ENCODE assay signal across 8 cellular contexts in genomic region chr14:22838631-22839041, GRCh38. TPM values are rescaled to one million over a fixed set of nuclear protein-coding genes. Genes with fewer than 3 reads are reported as not detected.
DNase-seq lines count a peak whose midpoint lies in the region; ATAC-seq, FAIRE-seq and TF ChIP-seq lines count a peak whose summit lies in the region.

No MANE protein-coding gene starts in this region.

- no peaks in the 10 kb centered on the region for H3K27me3 ChIP-seq in astrocyte (ENCODE audit: insufficient read depth, low read length)
- H3K27me3 ChIP-seq in iPS-18a (ENCODE audit: control insufficient read depth, insufficient read depth, low read length), result peaks cover 6% of the 10 kb centered on the region
- no peaks in the 10 kb centered on the region for H3K27me3 ChIP-seq in smooth muscle cell (ENCODE audit: low read depth)

- CTCF ChIA-PET in activated CD8-positive, alpha-beta T cell treated with anti-CD3 and anti-CD28 coated beads, Interleukin-2, amount 10 ng/mL, durations not matched to agents 7 days and 5 days (lab: Charles Lee), result interaction anchor here (1.1 to 23.8 kb wide), 4 partner anchors 15 to 920 kb away, joined by 3 to 590 read pairs (median 22); no protein-coding TSS in a partner anchor

- H3K27me3 Mint-ChIP-seq in astrocyte (ENCODE audit: low read depth, unreplicated experiment), result no peaks in the 10 kb centered on the region
- H3K27me3 Mint-ChIP-seq in activated CD8-positive, alpha-beta T cell treated with anti-CD3 and anti-CD28 coated beads, Interleukin-2, amount 10 ng/mL, durations not matched to agents 7 days and 5 days (ENCODE audit: low read depth), result peaks cover 12% of the 10 kb centered on the region

- FAIRE-seq in astrocyte (lab: Jason Lieb, UNC), result no peak

- H3K4me1 ChIP-seq in astrocyte (ENCODE audit: insufficient read depth, low read length) (peaks cover 16% of the 10 kb centered on the region), iPS-18a (ENCODE audit: control insufficient read depth, low read depth, low read length) (peaks cover 20% of the 10 kb centered on the region), smooth muscle cell (ENCODE audit: low read depth) (peaks cover 4% of the 10 kb centered on the region)

- DNase-seq in HFF-Myc (ENCODE audit: extremely low read depth, low read depth), result no peak
- DNase-seq in astrocyte (ENCODE audit: low read depth), result peak; percentile 84
- DNase-seq in smooth muscle cell (lab: John Stamatoyannopoulos, UW; ENCODE audit: unreplicated experiment), result no peak
- DNase-seq in NCI-H146 (lab: John Stamatoyannopoulos, UW), result no peak
- DNase-seq in activated CD8-positive, alpha-beta T cell treated with anti-CD3 and anti-CD28 coated beads, Interleukin-2, amount 10 ng/mL, durations not matched to agents 7 days and 5 days, result no peak
- no peak for DNase-seq in activated effector memory CD4-positive, alpha-beta T cell treated with anti-CD3 and anti-CD28 coated beads, Interleukin-2, amount 50 U/mL, for 16 hours

- H3K79me2 ChIP-seq in astrocyte (ENCODE audit: insufficient read depth, low read length) (peaks cover 78% of the 10 kb centered on the region), smooth muscle cell (ENCODE audit: low read depth) (peaks cover 71% of the 10 kb centered on the region)

- H3K9ac ChIP-seq in astrocyte (ENCODE audit: low read length), result peak overlapping the region; percentile 99
- no peak overlapping the region for H3K9ac ChIP-seq in iPS-18a (ENCODE audit: low read length)
- peak overlapping the region; percentile 96 for H3K9ac ChIP-seq in smooth muscle cell (ENCODE audit: low read depth)

- H3K9me3 ChIP-seq in astrocyte (ENCODE audit: insufficient read depth, low read depth, low read length) (no peaks in the 10 kb centered on the region), iPS-18a (ENCODE audit: control insufficient read depth, low read depth, low read length) (no peaks in the 10 kb centered on the region), smooth muscle cell (replicated peaks; ENCODE audit: low read depth) (no peaks in the 10 kb centered on the region)

- POLR2A ChIA-PET in activated CD8-positive, alpha-beta T cell treated with anti-CD3 and anti-CD28 coated beads, Interleukin-2, amount 10 ng/mL, durations not matched to agents 7 days and 5 days (lab: Charles Lee), result interaction anchor here (2.1 kb wide), 1 partner anchor 8 kb away, joined by 8 read pairs; the partner anchor contains the start of gene MRPL52

- no peak for TF ChIP-seq CTCF in HFF-Myc (IDR thresholded peaks at IDR 0.05; ENCODE audit: low read depth, low read length, missing control alignments)
- TF ChIP-seq CTCF in astrocyte (IDR thresholded peaks at IDR 0.05; ENCODE audit: insufficient read depth, low read depth, low read length), result no peak
- no peak for TF ChIP-seq CTCF in smooth muscle cell (IDR thresholded peaks at IDR 0.05; ENCODE audit: borderline replicate concordance, insufficient read depth, poor library complexity, severe bottlenecking)

- 6% methylated on average over 6 of the region's 6 CpGs for WGBS in smooth muscle cell (ENCODE audit: low lambda C conversion rate)

- ATAC-seq in GM18867 (IDR thresholded peaks at IDR 0.05; ENCODE audit: unreplicated experiment), result no peak
- no peak for ATAC-seq in activated CD8-positive, alpha-beta T cell treated with anti-CD3 and anti-CD28 coated beads, Interleukin-2, amount 10 ng/mL, durations not matched to agents 7 days and 5 days

- peaks cover 47% of the 10 kb centered on the region for H4K20me1 ChIP-seq in astrocyte (ENCODE audit: insufficient read depth, low read length)
- peaks cover 51% of the 10 kb centered on the region for H4K20me1 ChIP-seq in smooth muscle cell (ENCODE audit: low read depth)

- peaks cover 4% of the 10 kb centered on the region for H3K9me3 Mint-ChIP-seq in astrocyte (ENCODE audit: unreplicated experiment)
- no peaks in the 10 kb centered on the region for H3K9me3 Mint-ChIP-seq in activated CD8-positive, alpha-beta T cell treated with anti-CD3 and anti-CD28 coated beads, Interleukin-2, amount 10 ng/mL, durations not matched to agents 7 days and 5 days (ENCODE audit: insufficient read depth)

- H2AFZ ChIP-seq in astrocyte (ENCODE audit: low read depth, low read length) (no peak overlapping the region), smooth muscle cell (ENCODE audit: low read depth) (no peak overlapping the region)

- H3K36me3 Mint-ChIP-seq in astrocyte (ENCODE audit: low read depth, unreplicated experiment), result peaks cover 32% of the 10 kb centered on the region
- peaks cover 29% of the 10 kb centered on the region for H3K36me3 Mint-ChIP-seq in activated CD8-positive, alpha-beta T cell treated with anti-CD3 and anti-CD28 coated beads, Interleukin-2, amount 10 ng/mL, durations not matched to agents 7 days and 5 days (ENCODE audit: low read depth)

- peak overlapping the region; percentile 98 for H3K27ac Mint-ChIP-seq in astrocyte (ENCODE audit: unreplicated experiment)
- H3K27ac Mint-ChIP-seq in activated CD8-positive, alpha-beta T cell treated with anti-CD3 and anti-CD28 coated beads, Interleukin-2, amount 10 ng/mL, durations not matched to agents 7 days and 5 days, result no peak overlapping the region

- H3K27ac ChIP-seq in astrocyte (ENCODE audit: low read depth, low read length) (peak overlapping the region; percentile 92), iPS-18a (ENCODE audit: low read length) (no peak overlapping the region), smooth muscle cell (ENCODE audit: low read depth) (peak overlapping the region; percentile 87)

- H3K4me3 ChIP-seq in HFF-Myc (replicated peaks; ENCODE audit: low read depth, low read length) (peak overlapping the region; percentile 85), astrocyte (ENCODE audit: insufficient read depth, low read depth, low read length) (peak overlapping the region; percentile 93), iPS-18a (ENCODE audit: low read length) (peak overlapping the region; percentile 90), smooth muscle cell (peak overlapping the region; percentile 71)

- peaks cover 29% of the 10 kb centered on the region for H3K4me1 Mint-ChIP-seq in astrocyte (ENCODE audit: low read depth, unreplicated experiment)
- peaks cover 25% of the 10 kb centered on the region for H3K4me1 Mint-ChIP-seq in activated CD8-positive, alpha-beta T cell treated with anti-CD3 and anti-CD28 coated beads, Interleukin-2, amount 10 ng/mL, durations not matched to agents 7 days and 5 days (ENCODE audit: low read depth)

- H3K4me2 ChIP-seq in astrocyte (ENCODE audit: low read length), result peak overlapping the region; percentile 90
- H3K4me2 ChIP-seq in smooth muscle cell, result peak overlapping the region; percentile 95

- peak overlapping the region; percentile 100 for H3K4me3 Mint-ChIP-seq in astrocyte (ENCODE audit: unreplicated experiment)
- H3K4me3 Mint-ChIP-seq in activated CD8-positive, alpha-beta T cell treated with anti-CD3 and anti-CD28 coated beads, Interleukin-2, amount 10 ng/mL, durations not matched to agents 7 days and 5 days, result no peak overlapping the region

- H3F3A ChIP-seq in smooth muscle cell (ENCODE audit: low read depth), result peaks cover 43% of the 10 kb centered on the region

- H3K36me3 ChIP-seq in astrocyte (ENCODE audit: insufficient read depth, low read length) (peaks cover 46% of the 10 kb centered on the region), iPS-18a (ENCODE audit: control insufficient read depth, low read depth, low read length) (peaks cover 42% of the 10 kb centered on the region), smooth muscle cell (ENCODE audit: low read depth) (no peaks in the 10 kb centered on the region)

RNA-seq across cellular contexts. Expression of gene MMP14, which starts 2.3 kb away (rescaled TPM):
- total RNA-seq in astrocyte, result 911 and 1,063 TPM in 2 replicates
- total RNA-seq in smooth muscle cell, result 444 and 491 TPM in 2 replicates
- polyA plus RNA-seq in smooth muscle cell, result 52.3 and 58.1 TPM in 2 replicates
- total RNA-seq in activated CD8-positive, alpha-beta T cell treated with anti-CD3 and anti-CD28 coated beads, Interleukin-2, amount 10 ng/mL, durations not matched to agents 7 days and 5 days, result 1 to 10 TPM; 1.8 to 2.4 TPM

RNA-seq across cellular contexts. Expression of gene MRPL52, which starts 8.9 kb away (rescaled TPM):
- total RNA-seq in astrocyte (169 and 182 TPM in 2 replicates), smooth muscle cell (85.8 and 220 TPM in 2 replicates)
- polyA plus RNA-seq in smooth muscle cell, result 274 and 296 TPM in 2 replicates
- total RNA-seq in activated CD8-positive, alpha-beta T cell treated with anti-CD3 and anti-CD28 coated beads, Interleukin-2, amount 10 ng/mL, durations not matched to agents 7 days and 5 days, result 10 to 100 TPM; 93.9 to 97.3 TPM

RNA-seq across cellular contexts. Expression of gene SLC7A7, which starts 23.4 kb away (rescaled TPM):
- 13.3 and 14.3 TPM in 2 replicates for total RNA-seq in astrocyte
- total RNA-seq in smooth muscle cell, result 10.3 and 18.5 TPM in 2 replicates
- 10.0 and 14.1 TPM in 2 replicates for polyA plus RNA-seq in smooth muscle cell
- total RNA-seq in activated CD8-positive, alpha-beta T cell treated with anti-CD3 and anti-CD28 coated beads, Interleukin-2, amount 10 ng/mL, durations not matched to agents 7 days and 5 days, result under 1 TPM in 1 of 2 experiments, not detected in 1; 0.23 TPM

RNA-seq across cellular contexts. Expression of gene LRP10, which starts 32.9 kb away (rescaled TPM):
- 142 and 157 TPM in 2 replicates for total RNA-seq in astrocyte
- total RNA-seq in smooth muscle cell, result 32.4 and 38.8 TPM in 2 replicates
- polyA plus RNA-seq in smooth muscle cell, result 81.2 and 87.1 TPM in 2 replicates
- total RNA-seq in activated CD8-positive, alpha-beta T cell treated with anti-CD3 and anti-CD28 coated beads, Interleukin-2, amount 10 ng/mL, durations not matched to agents 7 days and 5 days, result 10 to 100 TPM; 37.1 to 40.7 TPM

RNA-seq across cellular contexts. Expression of gene REM2, which starts 44.4 kb away (rescaled TPM):
- 0.48 and 0.79 TPM in 2 replicates for total RNA-seq in astrocyte
- 0.22 and 2.6 TPM in 2 replicates for total RNA-seq in smooth muscle cell
- 1.6 and 5.9 TPM in 2 replicates for polyA plus RNA-seq in smooth muscle cell
- total RNA-seq in activated CD8-positive, alpha-beta T cell treated with anti-CD3 and anti-CD28 coated beads, Interleukin-2, amount 10 ng/mL, durations not matched to agents 7 days and 5 days, result under 1 TPM; 0.21 to 0.61 TPM

Comparison
In these comparisons a context has a peak if more than half of its experiments do, and no peak if none do; other contexts are left out.
1. RNA of gene MMP14, which starts 2.3 kb away (total RNA-seq): 911 to 1,063 TPM in astrocyte and 444 to 491 TPM in smooth muscle cell; 1.8 to 2.4 TPM in activated CD8-positive, alpha-beta T cell treated with anti-CD3 and anti-CD28 coated beads, Interleukin-2, amount 10 ng/mL, durations not matched to agents 7 days and 5 days; every median in the first group is over 100 times any median in the second.
2. Peak in every context shown above with its lines, with median percentiles within 50 percentile points of each other: H3K4me3 ChIP-seq.